1 cellular context compared by ENCODE assay signal in genomic region chr20:44001667-44002596, GRCh38.
A peak's percentile ranks its signal among the peaks of the same experiment; 100 is the strongest.
TF ChIP-seq lines count a peak whose summit lies in the region.

No MANE protein-coding gene starts in this region.

TF ChIP-seq in GM12878, 131 proteins besides CTCF, POLR2A, EP300 and RAD21 (continued from another document):
- TF ChIP-seq ZBTB4 (CRISPR knock-in tag; IDR thresholded peaks at IDR 0.05) (no peak), EGR1 (IDR thresholded peaks at IDR 0.05; ENCODE audit: borderline replicate concordance in 1 of 2, low read depth in 2 of 2, low read length in 2 of 2) (no peak), ZNF592 (IDR thresholded peaks at IDR 0.05) (no peak), BACH1 (IDR thresholded peaks at IDR 0.05; ENCODE audit: borderline replicate concordance) (no peak), NFYA (IDR thresholded peaks at IDR 0.05; ENCODE audit: borderline replicate concordance, low read depth, low read length) (no peak), BRCA1 (IDR thresholded peaks at IDR 0.05; ENCODE audit: low read depth, low read length) (no peak), EZH2 (IDR thresholded peaks at IDR 0.05; ENCODE audit: borderline replicate concordance, control insufficient read depth, low read depth, low read length) (no peak), FOS (IDR thresholded peaks at IDR 0.05; ENCODE audit: borderline replicate concordance, extremely low read depth, insufficient read length) (no peak), STAT3 (IDR thresholded peaks at IDR 0.05; ENCODE audit: low read depth, low read length) (no peak), BHLHE40 (IDR thresholded peaks at IDR 0.05; ENCODE audit: borderline replicate concordance in 1 of 2, low read depth in 2 of 2, low read length in 1 of 2) (peak in 1 of 2 experiments; percentile 73; a peak in 1 of 4 replicates), BCL3 (IDR thresholded peaks at IDR 0.05; ENCODE audit: borderline replicate concordance, insufficient read depth, low read depth, low read length, poor library complexity, severe bottlenecking) (peak; percentile 49), TARDBP (IDR thresholded peaks at IDR 0.05; ENCODE audit: borderline replicate concordance) (no peak), SREBF2 (IDR thresholded peaks at IDR 0.05; ENCODE audit: low read length) (no peak), ESRRA (IDR thresholded peaks at IDR 0.05; ENCODE audit: low read length) (no peak), POLR2AphosphoS5 (IDR thresholded peaks at IDR 0.05; ENCODE audit: low read length) (no peak), POU2F2 (IDR thresholded peaks at IDR 0.05; ENCODE audit: borderline replicate concordance, low read depth, low read length) (no peak), WRNIP1 (IDR thresholded peaks at IDR 0.05; ENCODE audit: borderline replicate concordance, low read depth, low read length) (no peak), ZZZ3 (IDR thresholded peaks at IDR 0.05; ENCODE audit: control insufficient read depth, insufficient read length, low read depth) (no peak), ATF7 (IDR thresholded peaks at IDR 0.05; ENCODE audit: low read depth) (peak; percentile 81; the same call in 1 of the 2 replicates), RUNX3 (IDR thresholded peaks at IDR 0.05; ENCODE audit: low read length) (peak; percentile 80), SP1 (IDR thresholded peaks at IDR 0.05; ENCODE audit: low read depth, low read length) (no peak), NR2C2 (IDR thresholded peaks at IDR 0.05; ENCODE audit: borderline replicate concordance, control insufficient read depth, insufficient read length, low read depth) (no peak), JUNB (IDR thresholded peaks at IDR 0.05) (peak; percentile 50; the same call in 1 of the 2 replicates), REST (IDR thresholded peaks at IDR 0.05; ENCODE audit: low read depth, low read length) (no peak), ATF3 (IDR thresholded peaks at IDR 0.05; ENCODE audit: borderline replicate concordance, extremely low read depth, low read depth, low read length) (no peak), TAF1 (IDR thresholded peaks at IDR 0.05; ENCODE audit: borderline replicate concordance, low read depth, low read length) (no peak), YBX1 (IDR thresholded peaks at IDR 0.05) (no peak), HCFC1 (IDR thresholded peaks at IDR 0.05; ENCODE audit: low read length) (no peak), JUND (IDR thresholded peaks at IDR 0.05; ENCODE audit: low read depth, low read length) (no peak), FOXM1 (IDR thresholded peaks at IDR 0.05; ENCODE audit: low read depth, low read length) (no peak), SUPT20H (IDR thresholded peaks at IDR 0.05; ENCODE audit: borderline replicate concordance, control insufficient read depth, low read depth, low read length) (no peak), NR2F1 (conservative IDR thresholded peaks at IDR 0.05) (no peak), HDAC2 (IDR thresholded peaks at IDR 0.05) (no peak), SMARCA5 (IDR thresholded peaks at IDR 0.05) (peak; percentile 78; the same call in 1 of the 2 replicates)
- TF ChIP-seq, protein P1, sequence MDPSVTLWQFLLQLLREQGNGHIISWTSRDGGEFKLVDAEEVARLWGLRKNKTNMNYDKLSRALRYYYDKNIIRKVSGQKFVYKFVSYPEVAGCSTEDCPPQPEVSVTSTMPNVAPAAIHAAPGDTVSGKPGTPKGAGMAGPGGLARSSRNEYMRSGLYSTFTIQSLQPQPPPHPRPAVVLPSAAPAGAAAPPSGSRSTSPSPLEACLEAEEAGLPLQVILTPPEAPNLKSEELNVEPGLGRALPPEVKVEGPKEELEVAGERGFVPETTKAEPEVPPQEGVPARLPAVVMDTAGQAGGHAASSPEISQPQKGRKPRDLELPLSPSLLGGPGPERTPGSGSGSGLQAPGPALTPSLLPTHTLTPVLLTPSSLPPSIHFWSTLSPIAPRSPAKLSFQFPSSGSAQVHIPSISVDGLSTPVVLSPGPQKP (IDR thresholded peaks at IDR 0.05; ENCODE audit: low read depth, low read length): no peak
- TF ChIP-seq, protein P2, sequence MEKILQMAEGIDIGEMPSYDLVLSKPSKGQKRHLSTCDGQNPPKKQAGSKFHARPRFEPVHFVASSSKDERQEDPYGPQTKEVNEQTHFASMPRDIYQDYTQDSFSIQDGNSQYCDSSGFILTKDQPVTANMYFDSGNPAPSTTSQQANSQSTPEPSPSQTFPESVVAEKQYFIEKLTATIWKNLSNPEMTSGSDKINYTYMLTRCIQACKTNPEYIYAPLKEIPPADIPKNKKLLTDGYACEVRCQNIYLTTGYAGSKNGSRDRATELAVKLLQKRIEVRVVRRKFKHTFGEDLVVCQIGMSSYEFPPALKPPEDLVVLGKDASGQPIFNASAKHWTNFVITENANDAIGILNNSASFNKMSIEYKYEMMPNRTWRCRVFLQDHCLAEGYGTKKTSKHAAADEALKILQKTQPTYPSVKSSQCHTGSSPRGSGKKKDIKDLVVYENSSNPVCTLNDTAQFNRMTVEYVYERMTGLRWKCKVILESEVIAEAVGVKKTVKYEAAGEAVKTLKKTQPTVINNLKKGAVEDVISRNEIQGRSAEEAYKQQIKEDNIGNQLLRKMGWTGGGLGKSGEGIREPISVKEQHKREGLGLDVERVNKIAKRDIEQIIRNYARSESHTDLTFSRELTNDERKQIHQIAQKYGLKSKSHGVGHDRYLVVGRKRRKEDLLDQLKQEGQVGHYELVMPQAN (conservative IDR thresholded peaks at IDR 0.05): no peak
- TF ChIP-seq, protein P3, sequence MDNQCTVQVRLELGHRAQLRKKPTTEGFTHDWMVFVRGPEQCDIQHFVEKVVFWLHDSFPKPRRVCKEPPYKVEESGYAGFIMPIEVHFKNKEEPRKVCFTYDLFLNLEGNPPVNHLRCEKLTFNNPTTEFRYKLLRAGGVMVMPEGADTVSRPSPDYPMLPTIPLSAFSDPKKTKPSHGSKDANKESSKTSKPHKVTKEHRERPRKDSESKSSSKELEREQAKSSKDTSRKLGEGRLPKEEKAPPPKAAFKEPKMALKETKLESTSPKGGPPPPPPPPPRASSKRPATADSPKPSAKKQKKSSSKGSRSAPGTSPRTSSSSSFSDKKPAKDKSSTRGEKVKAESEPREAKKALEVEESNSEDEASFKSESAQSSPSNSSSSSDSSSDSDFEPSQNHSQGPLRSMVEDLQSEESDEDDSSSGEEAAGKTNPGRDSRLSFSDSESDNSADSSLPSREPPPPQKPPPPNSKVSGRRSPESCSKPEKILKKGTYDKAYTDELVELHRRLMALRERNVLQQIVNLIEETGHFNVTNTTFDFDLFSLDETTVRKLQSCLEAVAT (IDR thresholded peaks at IDR 0.05): 0 out of 2 replicates have a peak, but pooled peaks have one; percentile 31
- TF ChIP-seq, protein P4, sequence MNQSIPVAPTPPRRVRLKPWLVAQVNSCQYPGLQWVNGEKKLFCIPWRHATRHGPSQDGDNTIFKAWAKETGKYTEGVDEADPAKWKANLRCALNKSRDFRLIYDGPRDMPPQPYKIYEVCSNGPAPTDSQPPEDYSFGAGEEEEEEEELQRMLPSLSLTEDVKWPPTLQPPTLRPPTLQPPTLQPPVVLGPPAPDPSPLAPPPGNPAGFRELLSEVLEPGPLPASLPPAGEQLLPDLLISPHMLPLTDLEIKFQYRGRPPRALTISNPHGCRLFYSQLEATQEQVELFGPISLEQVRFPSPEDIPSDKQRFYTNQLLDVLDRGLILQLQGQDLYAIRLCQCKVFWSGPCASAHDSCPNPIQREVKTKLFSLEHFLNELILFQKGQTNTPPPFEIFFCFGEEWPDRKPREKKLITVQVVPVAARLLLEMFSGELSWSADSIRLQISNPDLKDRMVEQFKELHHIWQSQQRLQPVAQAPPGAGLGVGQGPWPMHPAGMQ (IDR thresholded peaks at IDR 0.05; ENCODE audit: borderline replicate concordance): no peak
- TF ChIP-seq, protein P5, sequence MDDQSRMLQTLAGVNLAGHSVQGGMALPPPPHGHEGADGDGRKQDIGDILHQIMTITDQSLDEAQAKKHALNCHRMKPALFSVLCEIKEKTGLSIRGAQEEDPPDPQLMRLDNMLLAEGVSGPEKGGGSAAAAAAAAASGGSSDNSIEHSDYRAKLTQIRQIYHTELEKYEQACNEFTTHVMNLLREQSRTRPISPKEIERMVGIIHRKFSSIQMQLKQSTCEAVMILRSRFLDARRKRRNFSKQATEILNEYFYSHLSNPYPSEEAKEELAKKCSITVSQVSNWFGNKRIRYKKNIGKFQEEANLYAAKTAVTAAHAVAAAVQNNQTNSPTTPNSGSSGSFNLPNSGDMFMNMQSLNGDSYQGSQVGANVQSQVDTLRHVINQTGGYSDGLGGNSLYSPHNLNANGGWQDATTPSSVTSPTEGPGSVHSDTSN (IDR thresholded peaks at IDR 0.05; ENCODE audit: insufficient replicate concordance, low read depth, low read length): peak; percentile 18
